In genomic region chr9:115378758-115379157, GRCh38 we compare ENCODE assay signal across 16 cellular contexts.
A peak's percentile ranks its signal among the peaks of the same experiment; 100 is the strongest.
DNase-seq lines count a peak whose midpoint lies in the region; ATAC-seq and TF ChIP-seq lines count a peak whose summit lies in the region.
"Had no signal": no experiment of that assay in that cellular context is flagged by ENCODE, and none has a peak within 500 bp of the region (broad histone marks: within the 10 kb centered on the region; RNA-seq: fewer than 3 reads in every experiment).

No MANE protein-coding gene starts in this region.

- peak; percentile 23 for DNase-seq in GM13977 (ENCODE audit: low spot score)
- DNase-seq in OCI-M1 (lab: John Stamatoyannopoulos, UW) = peak; percentile 21
- no peak for DNase-seq in NCI-H748 treated with DMSO at 0.1 percent for 48 hours (lab: John Stamatoyannopoulos, UW)
- DNase-seq in neural progenitor cell (ENCODE audit: low spot score) = no peak
- DNase-seq in naive thymus-derived CD8-positive, alpha-beta T cell = no peak
- DNase-seq: C1 segment of cervical spinal cord; Calu3; CD4-positive, alpha-beta T cell; DMS 273 treated with DMSO at 0.1 percent for 48 hours; HCEC 1CT; HFFc6; KG1 had no signal

- H3K4me2 ChIP-seq in neural progenitor cell = no peak overlapping the region

- no peaks in the 10 kb centered on the region for H3K4me1 ChIP-seq in neural progenitor cell

- no peak overlapping the region for H3K9ac ChIP-seq in neural progenitor cell

- no peaks in the 10 kb centered on the region for H3K79me2 ChIP-seq in neural progenitor cell (ENCODE audit: low read depth)

- peaks cover 2% of the 10 kb centered on the region for H3K4me1 Mint-ChIP-seq in neural progenitor cell
- H3K4me1 Mint-ChIP-seq in naive thymus-derived CD8-positive, alpha-beta T cell = no peaks in the 10 kb centered on the region

- in situ Hi-C loops in GM13977 (cut with MboI; ENCODE audit: low pct_unique_long_range_greater_than_20kb, low sequenced_read_pairs, unreplicated experiment) = no loop called here

- no peak overlapping the region for H2AFZ ChIP-seq in neural progenitor cell (replicated peaks)

- H3K36me3 Mint-ChIP-seq in neural progenitor cell = no peaks in the 10 kb centered on the region
- peaks cover 0 to 4% (median 0%) of the 10 kb centered on the region in 3 donors for H3K36me3 Mint-ChIP-seq in naive thymus-derived CD8-positive, alpha-beta T cell
- H3K36me3 Mint-ChIP-seq: IgD-negative memory B cell had no signal

- no peak overlapping the region for H3K4me3 Mint-ChIP-seq in neural progenitor cell
- H3K4me3 Mint-ChIP-seq in naive thymus-derived CD8-positive, alpha-beta T cell = no peak overlapping the region
- H3K4me3 Mint-ChIP-seq: B cell; CD4-positive, alpha-beta T cell; HFFc6; IgD-negative memory B cell had no signal

- H3K4me3 ChIP-seq in neural progenitor cell = no peak overlapping the region

- no peaks in the 10 kb centered on the region for H3K9me3 ChIP-seq in neural progenitor cell (ENCODE audit: low read depth)

- ATAC-seq in GM21786 (IDR thresholded peaks at IDR 0.05; ENCODE audit: unreplicated experiment) (peak; percentile 44), GM18498 (IDR thresholded peaks at IDR 0.05; ENCODE audit: unreplicated experiment) (no peak)
- no peak for ATAC-seq in naive thymus-derived CD8-positive, alpha-beta T cell

- H3K27me3 Mint-ChIP-seq in neural progenitor cell (ENCODE audit: insufficient read depth, low read depth) = no peaks in the 10 kb centered on the region
- peaks cover 0 to 4% (median 0%) of the 10 kb centered on the region in 5 donors for H3K27me3 Mint-ChIP-seq in naive thymus-derived CD8-positive, alpha-beta T cell
- H3K27me3 Mint-ChIP-seq: B cell; CD4-positive, alpha-beta T cell; IgD-negative memory B cell had no signal

- no peaks in the 10 kb centered on the region for H4K20me1 ChIP-seq in neural progenitor cell (ENCODE audit: low read depth)

- H3K27ac Mint-ChIP-seq in neural progenitor cell = no peak overlapping the region
- H3K27ac Mint-ChIP-seq in naive thymus-derived CD8-positive, alpha-beta T cell = no peak overlapping the region
- H3K27ac Mint-ChIP-seq: B cell; CD4-positive, alpha-beta T cell; HFFc6; IgD-negative memory B cell had no signal

- H3F3A ChIP-seq in neural progenitor cell (ENCODE audit: low read depth) = no peaks in the 10 kb centered on the region

- POLR2A ChIA-PET in naive thymus-derived CD8-positive, alpha-beta T cell (lab: Charles Lee) = no interaction called here

- H3K27me3 ChIP-seq in neural progenitor cell = no peaks in the 10 kb centered on the region

- H3K9me3 Mint-ChIP-seq in neural progenitor cell = peaks cover 18% of the 10 kb centered on the region
- H3K9me3 Mint-ChIP-seq in naive thymus-derived CD8-positive, alpha-beta T cell = peaks cover 2 to 21% (median 8%) of the 10 kb centered on the region in 9 donors

- no peak for TF ChIP-seq CTCF in GM13977 (IDR thresholded peaks at IDR 0.05; ENCODE audit: extremely low read depth, insufficient read depth, missing control alignments)
- no peak for TF ChIP-seq CTCF in neural progenitor cell (IDR thresholded peaks at IDR 0.05)

- no peaks in the 10 kb centered on the region for H3K36me3 ChIP-seq in neural progenitor cell

- H3K27ac ChIP-seq in neural progenitor cell = no peak overlapping the region

Comparison
In these comparisons a context has a peak if more than half of its experiments do, and no peak if none do; other contexts are left out.
1. DNase-seq: peak in GM13977 (single experiment) and OCI-M1 (single experiment); none in NCI-H748 treated with DMSO at 0.1 percent for 48 hours (single experiment), neural progenitor cell (single experiment) and naive thymus-derived CD8-positive, alpha-beta T cell (0 of 10).